In the genomic region with DNA sequence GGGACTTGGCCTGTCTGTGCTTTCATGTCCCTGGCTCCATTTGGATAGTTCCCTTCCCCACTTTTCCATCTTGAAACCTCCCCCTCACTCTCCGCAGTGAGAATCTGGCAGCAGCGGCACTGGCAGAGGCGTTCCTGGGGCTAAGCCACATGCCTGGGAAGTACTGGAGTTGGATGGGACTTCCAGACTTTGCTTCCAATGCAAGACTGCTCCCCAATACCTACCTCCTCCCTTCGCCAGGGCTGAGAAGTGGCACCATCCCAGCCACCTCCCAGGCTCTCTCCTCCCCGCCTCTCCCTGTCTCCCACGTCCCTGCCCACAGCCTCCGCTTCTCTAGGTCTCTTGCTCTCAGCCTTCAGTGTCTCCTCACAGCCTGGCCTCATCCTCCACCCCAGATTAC, we compare ENCODE assay signal across 16 cellular contexts. TPM values are rescaled to one million over a fixed set of nuclear protein-coding genes. Genes with fewer than 3 reads are reported as not detected.
DNase-seq lines count a peak whose midpoint lies in the region; ATAC-seq, FAIRE-seq and TF ChIP-seq lines count a peak whose summit lies in the region.
"Had no signal": no experiment of that assay in that cellular context is flagged by ENCODE, and none has a peak within 500 bp of the region (broad histone marks: within the 10 kb centered on the region; RNA-seq: fewer than 3 reads in every experiment).

No MANE protein-coding gene starts in this region.

- H3K4me1 Mint-ChIP-seq in GM23338, result peaks cover 2% of the 10 kb centered on the region; the same call in 1 of the 3 replicates
- H3K4me1 Mint-ChIP-seq: CD8-positive, alpha-beta memory T cell had no signal

- ATAC-seq in GM23338 (no peak), pancreas (no peak)
- ATAC-seq: A549, K562 had no signal

- peak overlapping the region; percentile 38; the same call in 1 of the 2 replicates for H2AFZ ChIP-seq in GM23338

- H3K4me2 ChIP-seq in GM23338, result no peak overlapping the region
- H3K4me2 ChIP-seq: A549 had no signal

- no peaks in the 10 kb centered on the region for H4K20me1 ChIP-seq in GM23338 (replicated peaks; ENCODE audit: insufficient read depth)

- WGBS in pancreas, 2 donors, result 84 to 93% methylated on average over 7 of the region's 7 CpGs

- H3K79me2 ChIP-seq in GM23338 (replicated peaks; ENCODE audit: insufficient read depth), result no peaks in the 10 kb centered on the region

- no peak overlapping the region for H3K4me3 Mint-ChIP-seq in GM23338
- H3K4me3 Mint-ChIP-seq: CD8-positive, alpha-beta memory T cell; HFFc6 had no signal

- H3K27me3 Mint-ChIP-seq in GM23338 (ENCODE audit: insufficient read depth, low read depth, poor library complexity), result peaks cover 10% of the 10 kb centered on the region

- H3K4me1 ChIP-seq in GM23338 (ENCODE audit: insufficient read depth), result 0 out of 2 replicates have a peak, but pooled peaks cover 5% of the 10 kb centered on the region
- H3K4me1 ChIP-seq in pancreas, result no peaks in the 10 kb centered on the region
- H3K4me1 ChIP-seq in Peyer's patch, result no peaks in the 10 kb centered on the region
- H3K4me1 ChIP-seq: HAP-1 had no signal

- TF ChIP-seq CTCF in GM23338 (conservative IDR thresholded peaks at IDR 0.05; ENCODE audit: low read depth in 2 of 2) (no peak), pancreas (IDR thresholded peaks at IDR 0.05) (no peak), Peyer's patch (IDR thresholded peaks at IDR 0.05) (no peak)

- no peaks in the 10 kb centered on the region for H3K9me2 ChIP-seq in GM23338 (ENCODE audit: insufficient read depth)

- H3K27ac Mint-ChIP-seq in GM23338, result no peak overlapping the region; the same call in 1 of the 2 replicates
- H3K27ac Mint-ChIP-seq: CD14-positive monocyte; CD8-positive, alpha-beta memory T cell; HFFc6 had no signal

- H3F3A ChIP-seq in GM23338 (replicated peaks; ENCODE audit: low read depth), result no peaks in the 10 kb centered on the region

- no peak for FAIRE-seq in pancreas (lab: Jason Lieb, UNC)
- FAIRE-seq: A549, K562 had no signal

- intact Hi-C loops in posterior cingulate gyrus (cut with DNase I), result loop anchor here (2.0 kb wide), 1 partner anchor 16 kb away; no protein-coding TSS in a partner anchor
- intact Hi-C loops in pancreas (cut with DNase I), result no loop called here

- DNase-seq in GM23338 (ENCODE audit: low spot score), result no peak
- peak in 36 of 58 donors; percentile 17 to 77 (median 42) for DNase-seq in anterior cingulate cortex (lab: John Stamatoyannopoulos, UW)
- DNase-seq in middle frontal gyrus (ENCODE audit: extremely low spot score, low spot score), result peak; percentile 68
- peak in 8 of 10 donors; percentile 49 to 93 (median 66) for DNase-seq in posterior cingulate gyrus
- DNase-seq in NCI-H446 treated with DMSO at 0.1 percent for 48 hours (lab: John Stamatoyannopoulos, UW), result no peak
- no peak for DNase-seq in pancreas
- DNase-seq in Peyer's patch, result no peak
- DNase-seq: Caco-2; CD8-positive, alpha-beta memory T cell; DMS53; HFFc6 had no signal

- no peaks in the 10 kb centered on the region for H3K9me3 Mint-ChIP-seq in GM23338
- H3K9me3 Mint-ChIP-seq: CD8-positive, alpha-beta memory T cell had no signal

- H3K27ac ChIP-seq in GM23338 (ENCODE audit: low read depth), result no peak overlapping the region
- H3K27ac ChIP-seq in pancreas, result no peak overlapping the region
- H3K27ac ChIP-seq in Peyer's patch, result no peak overlapping the region
- H3K27ac ChIP-seq: A549, HL-60 had no signal

- no peak overlapping the region for H3K4me3 ChIP-seq in GM23338
- no peak overlapping the region for H3K4me3 ChIP-seq in pancreas
- H3K4me3 ChIP-seq in Peyer's patch, result no peak overlapping the region
- H3K4me3 ChIP-seq: A549, HAP-1, K562 had no signal

- no peaks in the 10 kb centered on the region for H3K27me3 ChIP-seq in GM23338 (ENCODE audit: insufficient read depth)
- no peaks in the 10 kb centered on the region for H3K27me3 ChIP-seq in pancreas
- no peaks in the 10 kb centered on the region for H3K27me3 ChIP-seq in Peyer's patch

- no peak for TF ChIP-seq POLR2A in Peyer's patch (IDR thresholded peaks at IDR 0.05)

- H3K36me3 ChIP-seq in GM23338 (ENCODE audit: insufficient read depth) (no peaks in the 10 kb centered on the region), pancreas (no peaks in the 10 kb centered on the region), Peyer's patch (no peaks in the 10 kb centered on the region)
- H3K36me3 ChIP-seq: HAP-1 had no signal

- H3K9me3 ChIP-seq in pancreas (no peaks in the 10 kb centered on the region), Peyer's patch (no peaks in the 10 kb centered on the region)
- H3K9me3 ChIP-seq: A549, Caco-2, HAP-1 had no signal

- H3K36me3 Mint-ChIP-seq in GM23338 (ENCODE audit: low read depth), result no peaks in the 10 kb centered on the region
- H3K36me3 Mint-ChIP-seq: CD14-positive monocyte had no signal

TF ChIP-seq in GM23338, 12 proteins besides CTCF, POLR2A, EP300 and RAD21 (continues in another document):
- TF ChIP-seq STAT1 (IDR thresholded peaks at IDR 0.05; ENCODE audit: unreplicated experiment), result no peak
- TF ChIP-seq, protein P1, sequence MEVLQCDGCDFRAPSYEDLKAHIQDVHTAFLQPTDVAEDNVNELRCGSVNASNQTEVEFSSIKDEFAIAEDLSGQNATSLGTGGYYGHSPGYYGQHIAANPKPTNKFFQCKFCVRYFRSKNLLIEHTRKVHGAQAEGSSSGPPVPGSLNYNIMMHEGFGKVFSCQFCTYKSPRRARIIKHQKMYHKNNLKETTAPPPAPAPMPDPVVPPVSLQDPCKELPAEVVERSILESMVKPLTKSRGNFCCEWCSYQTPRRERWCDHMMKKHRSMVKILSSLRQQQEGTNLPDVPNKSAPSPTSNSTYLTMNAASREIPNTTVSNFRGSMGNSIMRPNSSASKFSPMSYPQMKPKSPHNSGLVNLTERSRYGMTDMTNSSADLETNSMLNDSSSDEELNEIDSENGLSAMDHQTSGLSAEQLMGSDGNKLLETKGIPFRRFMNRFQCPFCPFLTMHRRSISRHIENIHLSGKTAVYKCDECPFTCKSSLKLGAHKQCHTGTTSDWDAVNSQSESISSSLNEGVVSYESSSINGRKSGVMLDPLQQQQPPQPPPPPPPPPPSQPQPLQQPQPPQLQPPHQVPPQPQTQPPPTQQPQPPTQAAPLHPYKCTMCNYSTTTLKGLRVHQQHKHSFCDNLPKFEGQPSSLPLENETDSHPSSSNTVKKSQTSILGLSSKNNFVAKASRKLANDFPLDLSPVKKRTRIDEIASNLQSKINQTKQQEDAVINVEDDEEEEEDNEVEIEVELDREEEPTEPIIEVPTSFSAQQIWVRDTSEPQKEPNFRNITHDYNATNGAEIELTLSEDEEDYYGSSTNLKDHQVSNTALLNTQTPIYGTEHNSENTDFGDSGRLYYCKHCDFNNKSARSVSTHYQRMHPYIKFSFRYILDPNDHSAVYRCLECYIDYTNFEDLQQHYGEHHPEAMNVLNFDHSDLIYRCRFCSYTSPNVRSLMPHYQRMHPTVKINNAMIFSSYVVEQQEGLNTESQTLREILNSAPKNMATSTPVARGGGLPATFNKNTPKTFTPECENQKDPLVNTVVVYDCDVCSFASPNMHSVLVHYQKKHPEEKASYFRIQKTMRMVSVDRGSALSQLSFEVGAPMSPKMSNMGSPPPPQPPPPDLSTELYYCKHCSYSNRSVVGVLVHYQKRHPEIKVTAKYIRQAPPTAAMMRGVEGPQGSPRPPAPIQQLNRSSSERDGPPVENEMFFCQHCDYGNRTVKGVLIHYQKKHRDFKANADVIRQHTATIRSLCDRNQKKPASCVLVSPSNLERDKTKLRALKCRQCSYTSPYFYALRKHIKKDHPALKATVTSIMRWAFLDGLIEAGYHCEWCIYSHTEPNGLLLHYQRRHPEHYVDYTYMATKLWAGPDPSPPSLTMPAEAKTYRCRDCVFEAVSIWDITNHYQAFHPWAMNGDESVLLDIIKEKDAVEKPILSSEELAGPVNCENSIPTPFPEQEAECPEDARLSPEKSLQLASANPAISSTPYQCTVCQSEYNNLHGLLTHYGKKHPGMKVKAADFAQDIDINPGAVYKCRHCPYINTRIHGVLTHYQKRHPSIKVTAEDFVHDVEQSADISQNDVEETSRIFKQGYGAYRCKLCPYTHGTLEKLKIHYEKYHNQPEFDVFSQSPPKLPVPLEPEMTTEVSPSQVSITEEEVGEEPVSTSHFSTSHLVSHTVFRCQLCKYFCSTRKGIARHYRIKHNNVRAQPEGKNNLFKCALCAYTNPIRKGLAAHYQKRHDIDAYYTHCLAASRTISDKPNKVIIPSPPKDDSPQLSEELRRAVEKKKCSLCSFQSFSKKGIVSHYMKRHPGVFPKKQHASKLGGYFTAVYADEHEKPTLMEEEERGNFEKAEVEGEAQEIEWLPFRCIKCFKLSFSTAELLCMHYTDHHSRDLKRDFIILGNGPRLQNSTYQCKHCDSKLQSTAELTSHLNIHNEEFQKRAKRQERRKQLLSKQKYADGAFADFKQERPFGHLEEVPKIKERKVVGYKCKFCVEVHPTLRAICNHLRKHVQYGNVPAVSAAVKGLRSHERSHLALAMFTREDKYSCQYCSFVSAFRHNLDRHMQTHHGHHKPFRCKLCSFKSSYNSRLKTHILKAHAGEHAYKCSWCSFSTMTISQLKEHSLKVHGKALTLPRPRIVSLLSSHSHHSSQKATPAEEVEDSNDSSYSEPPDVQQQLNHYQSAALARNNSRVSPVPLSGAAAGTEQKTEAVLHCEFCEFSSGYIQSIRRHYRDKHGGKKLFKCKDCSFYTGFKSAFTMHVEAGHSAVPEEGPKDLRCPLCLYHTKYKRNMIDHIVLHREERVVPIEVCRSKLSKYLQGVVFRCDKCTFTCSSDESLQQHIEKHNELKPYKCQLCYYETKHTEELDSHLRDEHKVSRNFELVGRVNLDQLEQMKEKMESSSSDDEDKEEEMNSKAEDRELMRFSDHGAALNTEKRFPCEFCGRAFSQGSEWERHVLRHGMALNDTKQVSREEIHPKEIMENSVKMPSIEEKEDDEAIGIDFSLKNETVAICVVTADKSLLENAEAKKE (CRISPR knock-in tag; IDR thresholded peaks at IDR 0.05), result no peak

RNA-seq across cellular contexts. Expression of a gene that starts 16.6 kb away (rescaled TPM):
- 32.4 and 32.7 TPM in 2 replicates for total RNA-seq in GM23338 (2014; rRNA removed; shearing (Covaris generic))
- 14.6 and 16.3 TPM in 2 replicates for polyA plus RNA-seq in GM23338 (2016; fragmentation: Nextera tagmentation; extraction: Ambion mirVana)
- total RNA-seq in pancreas, result 10 to 100 TPM; 22.9 to 45.7 (median 35.4) TPM
- polyA plus RNA-seq in pancreas, result 10 to 100 TPM; 51.5 to 52.3 TPM
- 100 to 1,000 TPM in 3 of 4 donors, 10 to 100 TPM in 1; 93.3 to 485 (median 249) TPM for total RNA-seq in Peyer's patch

RNA-seq across cellular contexts. Expression of a gene that starts 16.9 kb away (rescaled TPM):
- 121 and 158 TPM in 2 replicates for total RNA-seq in GM23338 (2014; rRNA removed; shearing (Covaris generic))
- polyA plus RNA-seq in GM23338 (2016; fragmentation: Nextera tagmentation; extraction: Ambion mirVana), result 85.5 and 86.2 TPM in 2 replicates
- 10 to 100 TPM; 46.4 to 77.2 (median 50.9) TPM for total RNA-seq in pancreas
- 100 to 1,000 TPM in 1 of 2 donors, 10 to 100 TPM in 1; 56.1 to 161 TPM for polyA plus RNA-seq in pancreas
- 100 to 1,000 TPM; 128 to 498 (median 394) TPM for total RNA-seq in Peyer's patch

RNA-seq across cellular contexts. Expression of a gene that starts 48.9 kb away (rescaled TPM):
- 26.9 and 35.0 TPM in 2 replicates for total RNA-seq in GM23338 (2014; rRNA removed; shearing (Covaris generic))
- polyA plus RNA-seq in GM23338 (2016; fragmentation: Nextera tagmentation; extraction: Ambion mirVana), result 21.2 and 25.1 TPM in 2 replicates
- 1 to 10 TPM; 2.6 to 9.1 (median 3.3) TPM for total RNA-seq in pancreas
- 10 to 100 TPM; 10.3 to 11.8 TPM for polyA plus RNA-seq in pancreas
- 10 to 100 TPM in 3 of 4 donors, 1 to 10 TPM in 1; 9.5 to 30.5 (median 13.5) TPM for total RNA-seq in Peyer's patch

Comparison
In these comparisons a context has a peak if more than half of its experiments do, and no peak if none do; other contexts are left out.
1. DNase-seq: peak in anterior cingulate cortex (36 of 58), middle frontal gyrus (single experiment) and posterior cingulate gyrus (8 of 10); none in GM23338 (single experiment), NCI-H446 treated with DMSO at 0.1 percent for 48 hours (single experiment), pancreas (0 of 6) and Peyer's patch (0 of 3).